In the genomic region with DNA sequence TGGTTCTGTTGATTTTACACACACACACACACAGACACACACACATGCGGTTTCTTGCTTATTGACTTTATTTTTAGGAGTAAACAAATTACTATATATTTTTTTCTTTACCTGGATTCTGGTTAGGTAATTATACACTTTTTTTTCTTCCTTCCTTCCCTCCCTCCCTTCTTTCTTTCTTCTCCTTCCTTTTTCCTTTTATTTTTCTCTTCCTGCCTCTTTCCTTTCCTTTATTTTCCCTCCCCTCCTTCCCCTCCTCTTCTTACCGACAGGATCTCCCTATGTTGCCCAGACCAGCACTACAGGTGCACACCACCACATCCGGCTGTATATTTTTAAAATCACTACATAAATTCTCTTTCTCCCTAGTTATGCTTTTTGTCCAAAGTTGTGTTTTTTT, we compare ENCODE assay signal across 1 cellular context.
TF ChIP-seq lines count a peak whose summit lies in the region.

No MANE protein-coding gene starts in this region.

TF ChIP-seq in GM23338, 12 proteins besides CTCF, POLR2A, EP300 and RAD21 (continued from another document):
- no peak for TF ChIP-seq EZH2phosphoT487 (IDR thresholded peaks at IDR 0.05; ENCODE audit: unreplicated experiment)
- TF ChIP-seq JUNB (IDR thresholded peaks at IDR 0.05; ENCODE audit: unreplicated experiment) = no peak
